1 cellular context compared by ENCODE assay signal in the genomic region with DNA sequence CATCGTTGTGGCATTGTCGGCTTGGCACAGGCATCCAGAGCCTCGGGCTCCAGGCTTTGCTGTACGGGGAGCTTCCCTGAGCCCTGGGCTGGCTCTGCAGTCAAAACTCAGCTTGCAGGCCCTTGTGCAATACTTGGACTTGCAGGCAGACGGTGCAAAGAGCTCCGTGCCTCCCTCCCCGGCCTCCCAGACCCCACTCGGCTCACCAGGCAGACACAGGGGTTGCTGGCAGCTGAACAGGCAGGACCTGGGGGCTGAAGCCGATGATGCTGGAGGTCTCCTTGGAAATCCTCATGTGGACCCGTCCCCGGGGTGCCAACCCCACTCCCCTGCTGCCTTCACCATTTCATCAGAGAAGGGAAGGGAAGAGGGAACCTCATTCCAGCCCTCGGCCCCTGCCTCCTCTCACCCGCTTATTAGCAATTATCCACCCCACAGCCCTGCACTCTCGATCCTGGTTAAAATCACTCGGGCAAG.
TF ChIP-seq lines count a peak whose summit lies in the region.

No MANE protein-coding gene starts in this region.

TF ChIP-seq in K562, 482 proteins besides CTCF, POLR2A, EP300 and RAD21:
- TF ChIP-seq POLR2G (IDR thresholded peaks at IDR 0.05; ENCODE audit: low read depth, low read length) = 0 out of 2 replicates have a peak, but pooled peaks have one; percentile 16
- no peak for TF ChIP-seq GATAD2B (IDR thresholded peaks at IDR 0.05; ENCODE audit: borderline replicate concordance)
- TF ChIP-seq CEBPB (tag; IDR thresholded peaks at IDR 0.05) = peak; percentile 80; the same call in 1 of the 2 replicates
TF ChIP-seq in K562: peak in this region for 2.
